Comparison of ENCODE assay signal across 23 cellular contexts in the genomic region with DNA sequence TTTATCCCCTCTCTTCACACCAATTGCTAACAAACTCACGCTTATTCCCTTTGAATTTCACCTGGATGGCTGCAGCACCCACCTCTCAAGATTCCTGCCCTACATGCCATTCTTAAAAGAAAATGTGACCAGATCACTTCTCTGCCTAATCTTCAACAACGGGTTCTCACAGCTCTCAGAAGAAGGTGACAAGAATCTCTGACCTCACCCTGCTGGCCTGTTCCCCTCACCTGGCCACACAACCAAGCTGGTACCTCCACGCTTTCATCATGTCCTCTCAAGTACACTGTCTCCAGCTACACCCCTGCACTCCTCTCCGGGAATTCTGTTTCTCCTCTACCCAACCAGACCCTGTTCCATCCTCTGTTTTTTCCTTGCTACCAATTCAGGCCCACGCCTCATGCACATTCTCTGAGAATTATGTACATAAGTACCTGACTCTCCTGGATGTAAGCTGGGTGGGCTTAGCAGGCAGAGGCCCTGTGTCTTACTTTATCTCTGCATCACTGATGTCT. TPM values are rescaled to one million over a fixed set of nuclear protein-coding genes. Genes with fewer than 3 reads are reported as not detected.
A peak's percentile ranks its signal among the peaks of the same experiment; 100 is the strongest.
DNase-seq lines count a peak whose midpoint lies in the region; ATAC-seq and TF ChIP-seq lines count a peak whose summit lies in the region.
"Had no signal": no experiment of that assay in that cellular context is flagged by ENCODE, and none has a peak within 500 bp of the region (broad histone marks: within the 10 kb centered on the region; RNA-seq: fewer than 3 reads in every experiment).

No MANE protein-coding gene starts in this region.

- 85 to 95% methylated on average over 5 of the region's 5 CpGs for WGBS in endodermal cell (ENCODE audit: insufficient coverage in 1 of 2, insufficient read length in 1 of 2), 2 experiments
- WGBS in transverse colon (ENCODE audit: low coverage in 1 of 2), 2 donors = 56 to 100% methylated on average over 1 to 5 of the region's 5 CpGs

- peak overlapping the region; percentile 17 for H3K27ac Mint-ChIP-seq in activated CD4-positive, alpha-beta memory T cell treated with anti-CD3 and anti-CD28 coated beads, Interleukin-2, amount 10 ng/mL, durations not matched to agents 7 days and 5 days
- H3K27ac Mint-ChIP-seq in endodermal cell = no peak overlapping the region
- H3K27ac Mint-ChIP-seq in stimulated activated effector memory CD8-positive, alpha-beta T cell treated with anti-CD3 and anti-CD28 coated beads, Interleukin-12 subunit alpha, Interleukin-12 subunit beta, amount 100 ng/mL, for 72 hours = peak overlapping the region; percentile 83

- in situ Hi-C loops in transverse colon (cut with MboI; ENCODE audit: low pct_ligation_motif_present in 1 of 4, low pct_unique_long_range_greater_than_20kb in 1 of 4, low sequenced_read_pairs in 3 of 4) = no loop called here

- H3K27ac ChIP-seq in endodermal cell (ENCODE audit: low read depth, low read length) = no peak overlapping the region
- no peak overlapping the region for H3K27ac ChIP-seq in transverse colon
- H3K27ac ChIP-seq: epithelial cell of prostate, suprapubic skin, vagina had no signal

- peaks cover 88% of the 10 kb centered on the region for H3K36me3 ChIP-seq in endodermal cell (ENCODE audit: control insufficient read depth, insufficient read depth, low read length)
- peaks cover 0 to 37% (median 18%) of the 10 kb centered on the region in 4 donors for H3K36me3 ChIP-seq in transverse colon

- H3K4me1 ChIP-seq in endodermal cell (ENCODE audit: control insufficient read depth, insufficient read depth, low read length) (no peaks in the 10 kb centered on the region), transverse colon (peaks cover 0 to 5% (median 5%) of the 10 kb centered on the region in 4 donors)
- H3K4me1 ChIP-seq: BE2C had no signal

- no peaks in the 10 kb centered on the region for H3K27me3 Mint-ChIP-seq in activated CD4-positive, alpha-beta memory T cell treated with anti-CD3 and anti-CD28 coated beads, Interleukin-2, amount 10 ng/mL, durations not matched to agents 7 days and 5 days
- H3K27me3 Mint-ChIP-seq in endodermal cell (ENCODE audit: insufficient read depth) = no peaks in the 10 kb centered on the region
- H3K27me3 Mint-ChIP-seq: activated naive CD4-positive, alpha-beta T cell treated with anti-CD3 and anti-CD28 coated beads, Interleukin-2, amount 50 U/mL, for 24 hours had no signal

- DNase-seq in activated effector memory CD4-positive, alpha-beta T cell treated with anti-CD3 and anti-CD28 coated beads, Interleukin-2, amount 50 U/mL, for 16 hours = peak; percentile 54
- no peak for DNase-seq in activated effector memory CD4-positive, alpha-beta T cell treated with Interleukin-2 at 50 U/mL for 16 hours
- no peak for DNase-seq in activated CD4-positive, alpha-beta memory T cell treated with anti-CD3 and anti-CD28 coated beads, Interleukin-2, amount 10 ng/mL, durations not matched to agents 7 days and 5 days
- peak; percentile 30 for DNase-seq in endodermal cell
- DNase-seq in stimulated activated effector memory CD8-positive, alpha-beta T cell treated with anti-CD3 and anti-CD28 coated beads, Interleukin-12 subunit alpha, Interleukin-12 subunit beta, amount 100 ng/mL, for 72 hours (ENCODE audit: low spot score in 2 of 2) = no peak
- no peak for DNase-seq in NCI-H1092 (lab: John Stamatoyannopoulos, UW)
- no peak for DNase-seq in transverse colon
- no peak for DNase-seq in ecto neural progenitor cell (ENCODE audit: low spot score)
- DNase-seq: activated CD4-positive, alpha-beta T cell treated with anti-CD3 and anti-CD28 coated beads, Interleukin-2, amount 50 U/mL, for 4 hours; BE2C; cerebellar nuclear complex; DMS79 treated with DMSO at 0.1 percent for 48 hours; mammary epithelial cell; NCI-H1092 treated with DMSO at 0.1 percent for 48 hours; NCI-H2029; NCI-H2227 treated with DMSO at 0.1 percent for 48 hours; NCI-H69; small intestine; stimulated activated CD4-positive, alpha-beta T cell treated with anti-CD3 and anti-CD28 coated beads, Interleukin-2, amount 100 ng/mL, for 24 hours had no signal

- no peak overlapping the region for H3K9ac ChIP-seq in endodermal cell (ENCODE audit: extremely low read depth, low read length, poor library complexity, severe bottlenecking)

- no peak for TF ChIP-seq CTCF in endodermal cell (conservative IDR thresholded peaks at IDR 0.05)
- TF ChIP-seq CTCF in transverse colon (IDR thresholded peaks at IDR 0.05) = no peak

- CTCF ChIA-PET in activated CD4-positive, alpha-beta memory T cell treated with anti-CD3 and anti-CD28 coated beads, Interleukin-2, amount 10 ng/mL, durations not matched to agents 7 days and 5 days (lab: Charles Lee) = interaction anchor here (1.1 kb wide), 1 partner anchor 91 kb away, joined by 4 read pairs; no protein-coding TSS in a partner anchor

- ATAC-seq in stimulated activated effector memory CD8-positive, alpha-beta T cell treated with anti-CD3 and anti-CD28 coated beads, Interleukin-12 subunit alpha, Interleukin-12 subunit beta, amount 100 ng/mL, for 72 hours = no peak

- no peak for TF ChIP-seq POLR2A in transverse colon (IDR thresholded peaks at IDR 0.05)

- TF ChIP-seq EP300 in transverse colon (IDR thresholded peaks at IDR 0.05; ENCODE audit: low read depth) = no peak

- peaks cover 27% of the 10 kb centered on the region for H3K9me3 ChIP-seq in endodermal cell (ENCODE audit: control insufficient read depth, low read length)
- H3K9me3 ChIP-seq in transverse colon = no peaks in the 10 kb centered on the region
- H3K9me3 ChIP-seq: BE2C, suprapubic skin, vagina had no signal

- POLR2A ChIA-PET in activated CD4-positive, alpha-beta memory T cell treated with anti-CD3 and anti-CD28 coated beads, Interleukin-2, amount 10 ng/mL, durations not matched to agents 7 days and 5 days (lab: Charles Lee) = interaction anchor here (1.2 to 2.5 kb wide), 4 partner anchors 8 to 19 kb away, joined by 3 to 7 read pairs (median 6); no protein-coding TSS in a partner anchor

- no peaks in the 10 kb centered on the region for H3K9me3 Mint-ChIP-seq in activated CD4-positive, alpha-beta memory T cell treated with anti-CD3 and anti-CD28 coated beads, Interleukin-2, amount 10 ng/mL, durations not matched to agents 7 days and 5 days
- H3K9me3 Mint-ChIP-seq in endodermal cell = peaks cover 12% of the 10 kb centered on the region
- H3K9me3 Mint-ChIP-seq in stimulated activated effector memory CD8-positive, alpha-beta T cell treated with anti-CD3 and anti-CD28 coated beads, Interleukin-12 subunit alpha, Interleukin-12 subunit beta, amount 100 ng/mL, for 72 hours = no peaks in the 10 kb centered on the region

- no peak overlapping the region for H3K4me3 ChIP-seq in endodermal cell (ENCODE audit: low read length)
- H3K4me3 ChIP-seq in transverse colon = no peak overlapping the region
- H3K4me3 ChIP-seq: suprapubic skin, vagina had no signal

- H3K36me3 Mint-ChIP-seq in activated CD4-positive, alpha-beta memory T cell treated with anti-CD3 and anti-CD28 coated beads, Interleukin-2, amount 10 ng/mL, durations not matched to agents 7 days and 5 days (ENCODE audit: low read depth) = peaks cover 69% of the 10 kb centered on the region
- H3K36me3 Mint-ChIP-seq in endodermal cell (ENCODE audit: low read depth) = peaks cover 88% of the 10 kb centered on the region
- H3K36me3 Mint-ChIP-seq in stimulated activated effector memory CD8-positive, alpha-beta T cell treated with anti-CD3 and anti-CD28 coated beads, Interleukin-12 subunit alpha, Interleukin-12 subunit beta, amount 100 ng/mL, for 72 hours = peaks cover 65% of the 10 kb centered on the region

- H3K27me3 ChIP-seq in endodermal cell (ENCODE audit: control insufficient read depth, insufficient read depth, low read length, poor library complexity, severe bottlenecking) = no peaks in the 10 kb centered on the region
- no peaks in the 10 kb centered on the region for H3K27me3 ChIP-seq in transverse colon
- H3K27me3 ChIP-seq: BE2C, suprapubic skin, vagina had no signal

- H3K4me1 Mint-ChIP-seq in activated CD4-positive, alpha-beta memory T cell treated with anti-CD3 and anti-CD28 coated beads, Interleukin-2, amount 10 ng/mL, durations not matched to agents 7 days and 5 days = peaks cover 36% of the 10 kb centered on the region
- H3K4me1 Mint-ChIP-seq in endodermal cell = peaks cover 3% of the 10 kb centered on the region
- peaks cover 38% of the 10 kb centered on the region for H3K4me1 Mint-ChIP-seq in stimulated activated effector memory CD8-positive, alpha-beta T cell treated with anti-CD3 and anti-CD28 coated beads, Interleukin-12 subunit alpha, Interleukin-12 subunit beta, amount 100 ng/mL, for 72 hours

- no peak overlapping the region for H3K4me3 Mint-ChIP-seq in activated CD4-positive, alpha-beta memory T cell treated with anti-CD3 and anti-CD28 coated beads, Interleukin-2, amount 10 ng/mL, durations not matched to agents 7 days and 5 days
- H3K4me3 Mint-ChIP-seq in endodermal cell = no peak overlapping the region
- H3K4me3 Mint-ChIP-seq in stimulated activated effector memory CD8-positive, alpha-beta T cell treated with anti-CD3 and anti-CD28 coated beads, Interleukin-12 subunit alpha, Interleukin-12 subunit beta, amount 100 ng/mL, for 72 hours = no peak overlapping the region
- H3K4me3 Mint-ChIP-seq: activated naive CD4-positive, alpha-beta T cell treated with anti-CD3 and anti-CD28 coated beads, Interleukin-2, amount 50 U/mL, for 24 hours had no signal

- intact Hi-C loops in transverse colon (cut with DNase I; ENCODE audit: low total_unique reads) = no loop called here

RNA-seq across cellular contexts. Expression of a gene that starts 5.9 kb away (rescaled TPM):
- total RNA-seq in activated CD4-positive, alpha-beta memory T cell treated with anti-CD3 and anti-CD28 coated beads, Interleukin-2, amount 10 ng/mL, durations not matched to agents 7 days and 5 days = 10 to 100 TPM; 54.7 to 56.1 TPM
- total RNA-seq in endodermal cell = 10 to 100 TPM; 56.7 to 85.2 TPM
- 101 TPM for polyA plus RNA-seq in endodermal cell (2013, experiment 1 of 2)
- polyA plus RNA-seq in endodermal cell (2013, experiment 2 of 2) = 100 TPM
- total RNA-seq in transverse colon = 10 to 100 TPM; 53.2 to 75.2 (median 62.3) TPM

RNA-seq across cellular contexts. Expression of a gene that starts 50.2 kb away (rescaled TPM):
- total RNA-seq in activated CD4-positive, alpha-beta memory T cell treated with anti-CD3 and anti-CD28 coated beads, Interleukin-2, amount 10 ng/mL, durations not matched to agents 7 days and 5 days = 1 to 10 TPM; 4.2 to 4.4 TPM
- total RNA-seq in endodermal cell (10 to 100 TPM; 29.5 to 31.9 TPM), transverse colon (10 to 100 TPM in 1 of 4 donors, 1 to 10 TPM in 2, not detected in 1; 1.2 to 11.0 (median 8.5) TPM)
- polyA plus RNA-seq in endodermal cell (2013, experiment 1 of 2) = 32.1 TPM
- 33.4 TPM for polyA plus RNA-seq in endodermal cell (2013, experiment 2 of 2)

RNA-seq across cellular contexts. Expression of a gene that starts 50.9 kb away (rescaled TPM):
- total RNA-seq in activated CD4-positive, alpha-beta memory T cell treated with anti-CD3 and anti-CD28 coated beads, Interleukin-2, amount 10 ng/mL, durations not matched to agents 7 days and 5 days = 100 to 1,000 TPM; 109 to 121 TPM
- 100 to 1,000 TPM; 120 to 161 TPM for total RNA-seq in endodermal cell
- polyA plus RNA-seq in endodermal cell (2013, experiment 1 of 2) = 84.8 TPM
- polyA plus RNA-seq in endodermal cell (2013, experiment 2 of 2) = 76.7 TPM
- 100 to 1,000 TPM in 3 of 4 donors, 10 to 100 TPM in 1; 87.4 to 348 (median 108) TPM for total RNA-seq in transverse colon

RNA-seq across cellular contexts. Expression of a gene that starts 51.6 kb away (rescaled TPM):
- total RNA-seq in activated CD4-positive, alpha-beta memory T cell treated with anti-CD3 and anti-CD28 coated beads, Interleukin-2, amount 10 ng/mL, durations not matched to agents 7 days and 5 days = 10 to 100 TPM; 10.8 to 12.1 TPM
- total RNA-seq in endodermal cell (10 to 100 TPM; 19.6 to 23.3 TPM), transverse colon (10 to 100 TPM in 1 of 4 donors, 1 to 10 TPM in 2, not detected in 1; 4.8 to 33.5 (median 9.1) TPM)
- 40.0 TPM for polyA plus RNA-seq in endodermal cell (2013, experiment 1 of 2)
- 28.0 TPM for polyA plus RNA-seq in endodermal cell (2013, experiment 2 of 2)

Comparison
In these comparisons a context has a peak if more than half of its experiments do, and no peak if none do; other contexts are left out.
1. DNase-seq: peak in activated effector memory CD4-positive, alpha-beta T cell treated with anti-CD3 and anti-CD28 coated beads, Interleukin-2, amount 50 U/mL, for 16 hours (single experiment) and endodermal cell (single experiment); none in activated effector memory CD4-positive, alpha-beta T cell treated with Interleukin-2 at 50 U/mL for 16 hours (single experiment), activated CD4-positive, alpha-beta memory T cell treated with anti-CD3 and anti-CD28 coated beads, Interleukin-2, amount 10 ng/mL, durations not matched to agents 7 days and 5 days (single experiment), stimulated activated effector memory CD8-positive, alpha-beta T cell treated with anti-CD3 and anti-CD28 coated beads, Interleukin-12 subunit alpha, Interleukin-12 subunit beta, amount 100 ng/mL, for 72 hours (0 of 2), NCI-H1092 (single experiment), transverse colon (single experiment) and ecto neural progenitor cell (single experiment).